In the genomic region with DNA sequence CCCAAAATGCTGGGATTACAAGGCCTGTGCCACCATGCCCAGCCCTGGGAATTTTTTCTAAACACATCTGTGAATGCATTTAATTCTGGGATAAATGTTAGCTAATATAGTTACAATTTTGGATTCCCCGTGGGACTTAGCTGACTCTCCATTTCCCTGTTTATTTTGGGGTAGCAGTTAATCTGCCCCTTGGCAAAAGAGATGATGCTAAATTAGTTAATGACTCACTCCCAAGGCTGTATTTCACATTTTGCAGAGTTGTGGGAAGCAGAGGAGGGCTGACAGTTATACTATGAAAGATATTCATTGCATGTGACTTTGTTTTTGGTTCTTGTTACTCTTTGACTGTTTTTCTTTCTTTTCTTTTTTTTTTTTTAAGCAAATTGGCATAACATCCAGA, we compare ENCODE assay signal across 11 cellular contexts. TPM values are rescaled to one million over a fixed set of nuclear protein-coding genes. Genes with fewer than 3 reads are reported as not detected.
DNase-seq lines count a peak whose midpoint lies in the region; ATAC-seq and TF ChIP-seq lines count a peak whose summit lies in the region.
"Had no signal": no experiment of that assay in that cellular context is flagged by ENCODE, and none has a peak within 500 bp of the region (broad histone marks: within the 10 kb centered on the region; RNA-seq: fewer than 3 reads in every experiment).

No MANE protein-coding gene starts in this region.

- intact Hi-C loops in mammary epithelial cell (cut with micrococcal nuclease) = no loop called here

- peaks cover 70 to 72% of the 10 kb centered on the region in 2 donors for H3K4me1 Mint-ChIP-seq in natural killer cell treated with Interleukin-12 subunit alpha and Interleukin-12 subunit beta and Interleukin-15 and Interleukin-18, amount 100 ng/mL, for 72 hours (ENCODE audit: low read depth in 2 of 2)

- H3K79me2 ChIP-seq in DOHH2 (ENCODE audit: control insufficient read depth, low read length) (peaks cover 89% of the 10 kb centered on the region), mammary epithelial cell (ENCODE audit: insufficient read depth, low read length) (peaks cover 81% of the 10 kb centered on the region)

- peak overlapping the region; percentile 99 for H3K4me3 Mint-ChIP-seq in natural killer cell treated with Interleukin-12 subunit alpha and Interleukin-12 subunit beta and Interleukin-15 and Interleukin-18, amount 100 ng/mL, for 72 hours

- CTCF ChIA-PET in mammary epithelial cell (lab: Charles Lee; ENCODE audit: low non-redundant PET) = no interaction called here

- no peaks in the 10 kb centered on the region for H3K9me3 Mint-ChIP-seq in natural killer cell treated with Interleukin-12 subunit alpha and Interleukin-12 subunit beta and Interleukin-15 and Interleukin-18, amount 100 ng/mL, for 72 hours

- no peak overlapping the region for H3K27ac ChIP-seq in DOHH2 (ENCODE audit: low read depth, low read length)
- H3K27ac ChIP-seq in mammary epithelial cell (ENCODE audit: insufficient read depth, low read depth, low read length) = no peak overlapping the region
- H3K27ac ChIP-seq: VCaP had no signal

- H3K36me3 ChIP-seq in DOHH2 (ENCODE audit: control insufficient read depth, low read length) = peaks cover 78% of the 10 kb centered on the region
- H3K36me3 ChIP-seq in mammary epithelial cell (ENCODE audit: insufficient read depth, low read length) = peaks cover 10% of the 10 kb centered on the region

- DNase-seq in M059J (ENCODE audit: low read depth) (peak; percentile 77), mammary epithelial cell (no peak), glomerular visceral epithelial cell (ENCODE audit: extremely low spot score) (no peak)
- DNase-seq in natural killer cell treated with Interleukin-12 subunit alpha and Interleukin-12 subunit beta and Interleukin-15 and Interleukin-18, amount 100 ng/mL, for 72 hours (ENCODE audit: low spot score) = no peak
- DNase-seq in activated effector memory CD4-positive, alpha-beta T cell treated with anti-CD3 and anti-CD28 coated beads, Interleukin-2, amount 50 U/mL, for 16 hours = no peak
- DNase-seq: effector CD4-positive, alpha-beta T cell; NCI-H1694 treated with DMSO at 0.1 percent for 48 hours had no signal

- H3K27me3 ChIP-seq in DOHH2 (ENCODE audit: control insufficient read depth, low read length) (no peaks in the 10 kb centered on the region), mammary epithelial cell (ENCODE audit: insufficient read depth, low read length) (no peaks in the 10 kb centered on the region)

- no peak overlapping the region for H3K9ac ChIP-seq in mammary epithelial cell (ENCODE audit: insufficient read depth, low read length)

- H3K27me3 Mint-ChIP-seq in natural killer cell treated with Interleukin-12 subunit alpha and Interleukin-12 subunit beta and Interleukin-15 and Interleukin-18, amount 100 ng/mL, for 72 hours = no peaks in the 10 kb centered on the region

- ATAC-seq in natural killer cell treated with Interleukin-12 subunit alpha and Interleukin-12 subunit beta and Interleukin-15 and Interleukin-18, amount 100 ng/mL, for 72 hours = no peak
- ATAC-seq in HG02642 (IDR thresholded peaks at IDR 0.05; ENCODE audit: poor library complexity, unreplicated experiment) (no peak), GM19452 (IDR thresholded peaks at IDR 0.05; ENCODE audit: unreplicated experiment) (no peak)

- H4K20me1 ChIP-seq in DOHH2 (ENCODE audit: control insufficient read depth, insufficient read depth, low read depth, low read length) (peaks cover 52% of the 10 kb centered on the region), mammary epithelial cell (ENCODE audit: insufficient read depth, low read length) (peaks cover 18% of the 10 kb centered on the region)

- peaks cover 6% of the 10 kb centered on the region for H3F3A ChIP-seq in DOHH2 (ENCODE audit: control insufficient read depth, insufficient read depth)

- peak overlapping the region; percentile 98 to 100 for H3K27ac Mint-ChIP-seq in natural killer cell treated with Interleukin-12 subunit alpha and Interleukin-12 subunit beta and Interleukin-15 and Interleukin-18, amount 100 ng/mL, for 72 hours

- H3K4me1 ChIP-seq in DOHH2 (ENCODE audit: control insufficient read depth, low read length) = peaks cover 58% of the 10 kb centered on the region
- peaks cover 32% of the 10 kb centered on the region for H3K4me1 ChIP-seq in mammary epithelial cell (ENCODE audit: insufficient read depth, low read length)

- dilution Hi-C loops in mammary epithelial cell (cut with HindIII; ENCODE audit: low sequenced_read_pairs) = no loop called here

- WGBS in mammary epithelial cell (ENCODE audit: low coverage, missing lambda C conversion rate) = 0% methylated on average over 1 of the region's 1 CpG

- H3K9me3 ChIP-seq in DOHH2 (ENCODE audit: control insufficient read depth, insufficient read depth, low read length) (no peaks in the 10 kb centered on the region), mammary epithelial cell (replicated peaks; ENCODE audit: insufficient read depth, low read length) (no peaks in the 10 kb centered on the region)

- no peak for TF ChIP-seq CTCF in DOHH2 (IDR thresholded peaks at IDR 0.05; ENCODE audit: low read depth, low read length, poor library complexity, severe bottlenecking)
- no peak for TF ChIP-seq CTCF in mammary epithelial cell (conservative IDR thresholded peaks at IDR 0.05 in 1 of 2, IDR thresholded peaks at IDR 0.05 in 1 of 2; ENCODE audit: extremely low read depth in 1 of 2, insufficient read depth in 1 of 2, low read depth in 1 of 2, low read length in 2 of 2)

- H3K4me3 ChIP-seq in DOHH2 (ENCODE audit: low read length) (peak overlapping the region; percentile 92), mammary epithelial cell (replicated peaks in 1 of 3; ENCODE audit: insufficient read depth in 1 of 3, low read depth in 2 of 3, low read length in 3 of 3) (no peak overlapping the region)

- peaks cover 39% of the 10 kb centered on the region for H3K36me3 Mint-ChIP-seq in natural killer cell treated with Interleukin-12 subunit alpha and Interleukin-12 subunit beta and Interleukin-15 and Interleukin-18, amount 100 ng/mL, for 72 hours

- peak overlapping the region; percentile 95 for H3K4me2 ChIP-seq in DOHH2 (ENCODE audit: low read length)
- peak overlapping the region; percentile 43 for H3K4me2 ChIP-seq in mammary epithelial cell (ENCODE audit: insufficient read depth, low read depth, low read length)

- no TSS peak for BruUV-seq in mammary epithelial cell (replicated peaks; lab: Mats Ljungman, UMichigan)

- in situ Hi-C loops in mammary epithelial cell (cut with MboI; ENCODE audit: low sequenced_read_pairs in 2 of 2) = no loop called here

- H2AFZ ChIP-seq in mammary epithelial cell (ENCODE audit: low read depth, low read length) = no peak overlapping the region

- H3K9me2 ChIP-seq in DOHH2 (replicated peaks; ENCODE audit: control insufficient read depth, low read length) = no peaks in the 10 kb centered on the region

RNA-seq across cellular contexts. Expression of a gene that starts 3.2 kb away (rescaled TPM):
- total RNA-seq in M059J (2014; rRNA removed; shearing (Covaris generic)) = 60.5 and 73.4 TPM in 2 replicates
- 100 to 1,000 TPM; 302 to 350 TPM for total RNA-seq in mammary epithelial cell
- polyA plus RNA-seq in mammary epithelial cell = 187 TPM
- 119 TPM for polyA minus RNA-seq in mammary epithelial cell
- 100 to 1,000 TPM; 384 to 480 TPM for total RNA-seq in natural killer cell treated with Interleukin-12 subunit alpha and Interleukin-12 subunit beta and Interleukin-15 and Interleukin-18, amount 100 ng/mL, for 72 hours

RNA-seq across cellular contexts. Expression of a gene that starts 22.9 kb away (rescaled TPM):
- 206 and 218 TPM in 2 replicates for total RNA-seq in M059J (2014; rRNA removed; shearing (Covaris generic))
- total RNA-seq in mammary epithelial cell = 100 to 1,000 TPM; 104 to 125 TPM
- polyA plus RNA-seq in mammary epithelial cell = 36.6 TPM
- 123 TPM for polyA minus RNA-seq in mammary epithelial cell
- total RNA-seq in natural killer cell treated with Interleukin-12 subunit alpha and Interleukin-12 subunit beta and Interleukin-15 and Interleukin-18, amount 100 ng/mL, for 72 hours = 100 to 1,000 TPM; 167 to 228 TPM

RNA-seq across cellular contexts. Expression of a gene that starts 53.9 kb away (rescaled TPM):
- 148 and 253 TPM in 2 replicates for total RNA-seq in M059J (2014; rRNA removed; shearing (Covaris generic))
- total RNA-seq in mammary epithelial cell = 10 to 100 TPM; 20.5 to 80.6 TPM
- polyA plus RNA-seq in mammary epithelial cell = 67.2 TPM
- not detected for polyA minus RNA-seq in mammary epithelial cell
- 10 to 100 TPM; 68.0 to 72.5 TPM for total RNA-seq in natural killer cell treated with Interleukin-12 subunit alpha and Interleukin-12 subunit beta and Interleukin-15 and Interleukin-18, amount 100 ng/mL, for 72 hours
